15 cellular contexts compared by ENCODE assay signal in the genomic region with DNA sequence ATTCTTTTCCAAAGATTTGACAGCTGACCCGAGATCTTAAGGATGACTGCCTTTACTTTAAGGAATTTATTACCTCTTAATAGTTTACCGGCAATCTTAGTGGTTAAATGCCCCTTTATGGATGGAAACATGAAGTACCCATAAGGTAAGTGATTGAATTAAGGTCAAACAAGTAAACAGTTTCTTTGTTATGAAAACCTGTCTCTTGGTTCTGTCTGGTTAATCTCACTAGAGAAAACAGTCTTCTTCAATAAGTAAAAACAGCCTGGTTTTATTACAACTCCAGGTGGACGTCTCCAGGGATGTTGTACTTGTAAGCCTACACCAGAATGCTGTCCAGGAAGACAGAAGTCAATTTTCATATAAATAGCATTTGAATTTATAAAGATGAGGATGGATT.
DNase-seq lines count a peak whose midpoint lies in the region; ATAC-seq and TF ChIP-seq lines count a peak whose summit lies in the region.
"Had no signal": no experiment of that assay in that cellular context is flagged by ENCODE, and none has a peak within 500 bp of the region (broad histone marks: within the 10 kb centered on the region; RNA-seq: fewer than 3 reads in every experiment).

No MANE protein-coding gene starts in this region.

- H4K20me1 ChIP-seq in neural cell (ENCODE audit: insufficient read depth), result no peaks in the 10 kb centered on the region
- H4K20me1 ChIP-seq in smooth muscle cell (ENCODE audit: low read depth), result no peaks in the 10 kb centered on the region
- H4K20me1 ChIP-seq: BLaER1 treated with 17β-estradiol and CSF1 and Interleukin-3, amounts not matched to agents 10 nM and 100 nM had no signal

- no peak overlapping the region for H3K9ac ChIP-seq in neural cell (ENCODE audit: low read length)
- H3K9ac ChIP-seq in smooth muscle cell (ENCODE audit: low read depth), result no peak overlapping the region
- H3K9ac ChIP-seq: BLaER1 treated with 17β-estradiol and CSF1 and Interleukin-3, amounts not matched to agents 10 nM and 100 nM; GM23248 had no signal

- H3K4me2 ChIP-seq in neural cell (ENCODE audit: low read length) (no peak overlapping the region), smooth muscle cell (peak overlapping the region; percentile 8)
- H3K4me2 ChIP-seq: BLaER1 treated with 17β-estradiol and CSF1 and Interleukin-3, amounts not matched to agents 10 nM and 100 nM had no signal

- H3K36me3 ChIP-seq in neural cell (ENCODE audit: insufficient read depth, low read length), result no peaks in the 10 kb centered on the region
- no peaks in the 10 kb centered on the region for H3K36me3 ChIP-seq in smooth muscle cell (ENCODE audit: low read depth)
- no peaks in the 10 kb centered on the region for H3K36me3 ChIP-seq in lower lobe of right lung
- H3K36me3 ChIP-seq: BLaER1 treated with 17β-estradiol and CSF1 and Interleukin-3, amounts not matched to agents 10 nM and 100 nM; HAP-1 had no signal

- ATAC-seq in lower lobe of right lung, result no peak
- ATAC-seq: CD8-positive, alpha-beta T cell; HepG2 had no signal

- H3K79me2 ChIP-seq in neural cell (replicated peaks; ENCODE audit: insufficient read depth, low read length) (no peaks in the 10 kb centered on the region), smooth muscle cell (ENCODE audit: low read depth) (no peaks in the 10 kb centered on the region)

- no peak for TF ChIP-seq EP300 in neural cell (conservative IDR thresholded peaks at IDR 0.05; ENCODE audit: poor library complexity, severe bottlenecking)

- intact Hi-C loops in lower lobe of right lung (cut with DNase I), result no loop called here

- no peaks in the 10 kb centered on the region for H3K9me2 ChIP-seq in neural cell (ENCODE audit: insufficient read depth, low read length)

- no peaks in the 10 kb centered on the region for H3K9me3 ChIP-seq in neural cell (ENCODE audit: low read length)
- H3K9me3 ChIP-seq in smooth muscle cell (replicated peaks; ENCODE audit: low read depth), result no peaks in the 10 kb centered on the region
- no peaks in the 10 kb centered on the region for H3K9me3 ChIP-seq in lower lobe of right lung
- H3K9me3 ChIP-seq: BLaER1 treated with 17β-estradiol and CSF1 and Interleukin-3, amounts not matched to agents 10 nM and 100 nM; HAP-1 had no signal

- H3K4me3 ChIP-seq in fibroblast of villous mesenchyme (ENCODE audit: low read depth, low read length) (no peak overlapping the region), neural cell (ENCODE audit: low read length) (peak overlapping the region; percentile 48), smooth muscle cell (no peak overlapping the region), lower lobe of right lung (no peak overlapping the region)
- H3K4me3 ChIP-seq: BLaER1 treated with 17β-estradiol and CSF1 and Interleukin-3, amounts not matched to agents 10 nM and 100 nM; GM12878; GM23248; HAP-1 had no signal

- H3K27me3 ChIP-seq in neural cell (ENCODE audit: insufficient read depth, low read depth, low read length) (no peaks in the 10 kb centered on the region), smooth muscle cell (ENCODE audit: low read depth) (no peaks in the 10 kb centered on the region), lower lobe of right lung (ENCODE audit: low read depth) (no peaks in the 10 kb centered on the region)
- H3K27me3 ChIP-seq: BLaER1 treated with 17β-estradiol and CSF1 and Interleukin-3, amounts not matched to agents 10 nM and 100 nM had no signal

- 66% methylated on average over 3 of the region's 3 CpGs for WGBS in smooth muscle cell (ENCODE audit: low lambda C conversion rate)

- H3K27ac ChIP-seq in neural cell (ENCODE audit: low read length), result no peak overlapping the region
- no peak overlapping the region for H3K27ac ChIP-seq in smooth muscle cell (ENCODE audit: low read depth)
- no peak overlapping the region for H3K27ac ChIP-seq in lower lobe of right lung
- H3K27ac ChIP-seq: BLaER1 treated with 17β-estradiol and CSF1 and Interleukin-3, amounts not matched to agents 10 nM and 100 nM; GM23248 had no signal

- H3K4me1 ChIP-seq in smooth muscle cell (ENCODE audit: low read depth) (peaks cover 5% of the 10 kb centered on the region), lower lobe of right lung (no peaks in the 10 kb centered on the region)
- H3K4me1 ChIP-seq: HAP-1 had no signal

- TF ChIP-seq CTCF in fibroblast of villous mesenchyme (IDR thresholded peaks at IDR 0.05; ENCODE audit: insufficient read depth, low read depth, low read length), result no peak
- TF ChIP-seq CTCF in neural cell (IDR thresholded peaks at IDR 0.05; ENCODE audit: poor library complexity, severe bottlenecking), result no peak
- no peak for TF ChIP-seq CTCF in smooth muscle cell (IDR thresholded peaks at IDR 0.05; ENCODE audit: borderline replicate concordance, insufficient read depth, poor library complexity, severe bottlenecking)
- TF ChIP-seq CTCF in GM20000 (IDR thresholded peaks at IDR 0.05; ENCODE audit: extremely low read depth, missing control alignments), result no peak
- TF ChIP-seq CTCF in lower lobe of right lung (IDR thresholded peaks at IDR 0.05), result no peak

- TF ChIP-seq RAD21 in neural cell (conservative IDR thresholded peaks at IDR 0.05), result no peak

- no peaks in the 10 kb centered on the region for H3F3A ChIP-seq in neural cell (ENCODE audit: insufficient read depth, low read length, poor library complexity, severe bottlenecking)
- no peaks in the 10 kb centered on the region for H3F3A ChIP-seq in smooth muscle cell (ENCODE audit: low read depth)

- H2AFZ ChIP-seq in neural cell (ENCODE audit: low read depth, low read length) (no peak overlapping the region), smooth muscle cell (ENCODE audit: low read depth) (peak overlapping the region; percentile 38)
- H2AFZ ChIP-seq: GM23248 had no signal

- DNase-seq in NCI-H69 (lab: John Stamatoyannopoulos, UW) (peak; percentile 13), fibroblast of villous mesenchyme (ENCODE audit: low read depth) (peak; percentile 24), smooth muscle cell (lab: John Stamatoyannopoulos, UW; ENCODE audit: unreplicated experiment) (no peak), GM20000 (ENCODE audit: low spot score) (no peak), lower lobe of right lung (no peak)
- DNase-seq in activated T-cell treated with anti-CD3 and anti-CD28 coated beads, Interleukin-2, amount 50 U/mL, for 1 hour, result no peak
- DNase-seq: Calu3; CD8-positive, alpha-beta T cell; DMS79 treated with DMSO at 0.1 percent for 48 hours; GM23248 had no signal

TF ChIP-seq in neural cell, 6 proteins besides CTCF, POLR2A, EP300 and RAD21:
- TF ChIP-seq MXI1 (conservative IDR thresholded peaks at IDR 0.05; ENCODE audit: poor library complexity, severe bottlenecking), result no peak
- TF ChIP-seq SMC3 (conservative IDR thresholded peaks at IDR 0.05; ENCODE audit: poor library complexity), result no peak

Comparison
In these comparisons a context has a peak if more than half of its experiments do, and no peak if none do; other contexts are left out.
1. DNase-seq: peak in NCI-H69 (single experiment) and fibroblast of villous mesenchyme (single experiment); none in smooth muscle cell (single experiment), GM20000 (single experiment), lower lobe of right lung (single experiment) and activated T-cell treated with anti-CD3 and anti-CD28 coated beads, Interleukin-2, amount 50 U/mL, for 1 hour (single experiment).